In the genomic region with DNA sequence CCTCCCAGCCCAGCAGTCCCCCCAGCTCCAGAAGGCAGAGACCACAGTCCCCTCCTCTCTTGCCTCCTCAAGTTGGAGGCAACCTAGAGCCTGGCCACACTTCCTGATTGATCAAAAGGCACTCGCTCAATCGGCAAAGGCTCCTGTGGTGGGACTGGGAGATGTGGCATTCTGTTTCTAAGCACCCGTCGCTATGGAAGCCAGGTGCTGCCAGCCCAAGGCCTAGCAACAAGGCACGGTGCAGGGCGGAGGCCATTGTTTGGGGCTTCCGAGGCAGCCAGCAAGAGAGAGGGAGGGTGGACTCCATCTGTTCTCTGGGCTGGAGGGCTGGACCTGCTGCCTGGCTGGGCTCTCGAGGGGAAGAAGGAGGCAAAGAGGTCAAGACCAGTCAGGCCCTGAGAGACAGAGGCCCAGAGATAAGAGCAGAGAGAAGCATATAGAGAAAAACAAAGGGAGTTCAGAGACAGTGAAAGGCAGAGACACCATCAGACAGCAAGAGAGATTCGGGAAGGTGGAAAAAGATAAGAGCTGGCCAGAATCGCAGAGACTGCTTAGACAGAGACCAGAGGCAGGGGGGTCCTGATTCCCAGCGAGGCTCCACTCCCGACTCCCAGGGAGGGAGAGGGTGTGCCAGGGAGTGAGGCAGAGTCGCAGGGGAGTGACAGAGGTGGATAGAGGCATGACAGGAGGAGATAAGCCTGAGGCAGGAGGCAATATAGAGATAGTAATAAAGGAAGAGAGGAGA, we compare ENCODE assay signal across 17 cellular contexts. TPM values are rescaled to one million over a fixed set of nuclear protein-coding genes. Genes with fewer than 3 reads are reported as not detected.
DNase-seq lines count a peak whose midpoint lies in the region; ATAC-seq and TF ChIP-seq lines count a peak whose summit lies in the region.
"Had no signal": no experiment of that assay in that cellular context is flagged by ENCODE, and none has a peak within 500 bp of the region (broad histone marks: within the 10 kb centered on the region; RNA-seq: fewer than 3 reads in every experiment).

No MANE protein-coding gene starts in this region.

- intact Hi-C loops in lower lobe of right lung (cut with DNase I), result no loop called here

- H3K9me3 ChIP-seq in NT2/D1 (ENCODE audit: insufficient read depth, low read length) (no peaks in the 10 kb centered on the region), lower lobe of right lung (no peaks in the 10 kb centered on the region)
- H3K9me3 ChIP-seq: left lung, right lobe of liver had no signal

- H3K4me3 ChIP-seq in NT2/D1 (ENCODE audit: insufficient read length, low read depth) (no peak overlapping the region), lower lobe of right lung (no peak overlapping the region)
- H3K4me3 ChIP-seq: left lung, right lobe of liver had no signal

- H3K27ac ChIP-seq in lower lobe of right lung, result no peak overlapping the region
- H3K27ac ChIP-seq: left lung, right lobe of liver had no signal

- H3K4me1 ChIP-seq in NT2/D1 (ENCODE audit: insufficient read depth, insufficient read length) (peaks cover 15% of the 10 kb centered on the region), lower lobe of right lung (no peaks in the 10 kb centered on the region)
- H3K4me1 ChIP-seq: left lung, right lobe of liver had no signal

- H3K36me3 ChIP-seq in NT2/D1 (ENCODE audit: insufficient read depth, insufficient read length, low read length) (no peaks in the 10 kb centered on the region), lower lobe of right lung (no peaks in the 10 kb centered on the region)
- H3K36me3 ChIP-seq: left lung, right lobe of liver had no signal

- H3K27me3 ChIP-seq in NT2/D1 (ENCODE audit: insufficient read depth, insufficient read length) (no peaks in the 10 kb centered on the region), lower lobe of right lung (ENCODE audit: low read depth) (peaks cover 8% of the 10 kb centered on the region)
- H3K27me3 ChIP-seq: right lobe of liver had no signal

- no peak overlapping the region for H3K9ac ChIP-seq in NT2/D1 (ENCODE audit: insufficient read length, low read depth)

- ATAC-seq in HG03469 (IDR thresholded peaks at IDR 0.05; ENCODE audit: unreplicated experiment) (no peak), GM19328 (IDR thresholded peaks at IDR 0.05; ENCODE audit: unreplicated experiment) (no peak), lower lobe of right lung (no peak)
- ATAC-seq: left lung, right lobe of liver had no signal

- TF ChIP-seq CTCF in lower lobe of right lung (IDR thresholded peaks at IDR 0.05), result no peak

- DNase-seq in DMS153 (lab: John Stamatoyannopoulos, UW), result peak; percentile 90
- peak; percentile 92 for DNase-seq in NCI-H146 (lab: John Stamatoyannopoulos, UW)
- peak; percentile 42 for DNase-seq in NT2/D1 (ENCODE audit: low read depth, low spot score)
- DNase-seq in iPS-NIHi11 (ENCODE audit: low spot score), result peak; percentile 79
- no peak for DNase-seq in cerebellar nuclear complex (lab: John Stamatoyannopoulos, UW)
- DNase-seq in lower lobe of right lung, result no peak
- DNase-seq: AML-193; GF-D8; left lung; naive thymus-derived CD4-positive, alpha-beta T cell; right lobe of liver; RPMI8226; stimulated activated CD4-positive, alpha-beta T cell treated with anti-CD3 and anti-CD28 coated beads, Interleukin-4, amount 100 ng/mL, for 4 hours; stimulated activated naive CD4-positive, alpha-beta T cell treated with Interleukin-2 at 50 U/mL for 16 hours; T-helper 9 cell had no signal

RNA-seq across cellular contexts. Expression of gene PDE2A, which starts 21.2 kb away (rescaled TPM):
- 19.5 TPM for total RNA-seq in lower lobe of right lung

Comparison
In these comparisons a context has a peak if more than half of its experiments do, and no peak if none do; other contexts are left out.
1. DNase-seq: peak in DMS153 (single experiment), NCI-H146 (single experiment), NT2/D1 (single experiment) and iPS-NIHi11 (single experiment); none in cerebellar nuclear complex (0 of 2) and lower lobe of right lung (single experiment).